Comparison of ENCODE assay signal across 9 cellular contexts in genomic region chr6:41781302-41781711, GRCh38. TPM values are rescaled to one million over a fixed set of nuclear protein-coding genes. Genes with fewer than 3 reads are reported as not detected.
DNase-seq lines count a peak whose midpoint lies in the region; ATAC-seq and TF ChIP-seq lines count a peak whose summit lies in the region.
"Had no signal": no experiment of that assay in that cellular context is flagged by ENCODE, and none has a peak within 500 bp of the region (broad histone marks: within the 10 kb centered on the region; RNA-seq: fewer than 3 reads in every experiment).

No MANE protein-coding gene starts in this region.

- H3K36me3 ChIP-seq in body of pancreas (replicated peaks in 1 of 2; ENCODE audit: insufficient read depth in 1 of 2, low read depth in 2 of 2) (no peaks in the 10 kb centered on the region), left lung (no peaks in the 10 kb centered on the region), testis (ENCODE audit: low read depth, missing control alignments) (no peaks in the 10 kb centered on the region)

- WGBS in body of pancreas, 2 donors = 12% methylated on average over 3 of the region's 3 CpGs
- 20 to 26% methylated on average over 3 of the region's 3 CpGs for WGBS in testis, 2 donors

- DNase-seq in activated CD4-positive, alpha-beta T cell treated with anti-CD3 and anti-CD28 coated beads for 36 hours = no peak
- DNase-seq in activated CD4-positive, alpha-beta T cell treated with anti-CD3 and anti-CD28 coated beads for 48 hours = no peak
- DNase-seq in body of pancreas = peak in 2 of 4 donors; percentile 68 to 74
- peak in 1 of 2 donors; percentile 73 for DNase-seq in left lung
- DNase-seq in testis = no peak
- DNase-seq in DMS79 (lab: John Stamatoyannopoulos, UW) = no peak
- DNase-seq: activated effector memory CD4-positive, alpha-beta T cell treated with Interleukin-2 at 50 U/mL for 16 hours had no signal

- H3K4me3 ChIP-seq in body of pancreas (no peak overlapping the region), left lung (peak overlapping the region; percentile 58 to 83), testis (peak overlapping the region in 1 of 2 donors; percentile 81)

- H3K9me3 ChIP-seq in body of pancreas = no peaks in the 10 kb centered on the region
- no peaks in the 10 kb centered on the region for H3K9me3 ChIP-seq in left lung
- H3K9me3 ChIP-seq in testis = no peaks in the 10 kb centered on the region

- no peak overlapping the region for H3K27ac Mint-ChIP-seq in activated CD4-positive, alpha-beta T cell treated with anti-CD3 and anti-CD28 coated beads for 36 hours

- H3K9me3 Mint-ChIP-seq in activated CD4-positive, alpha-beta T cell treated with anti-CD3 and anti-CD28 coated beads for 36 hours (ENCODE audit: low read depth) = no peaks in the 10 kb centered on the region

- H3K4me1 ChIP-seq in body of pancreas (peaks cover 59% of the 10 kb centered on the region), left lung (peaks cover 24 to 75% of the 10 kb centered on the region in 2 donors), testis (peaks cover 28% of the 10 kb centered on the region)

- H3K27ac ChIP-seq in body of pancreas = peak overlapping the region; percentile 62 to 88 (median 81)
- peak overlapping the region; percentile 82 to 87 for H3K27ac ChIP-seq in left lung
- peak overlapping the region; percentile 83 for H3K27ac ChIP-seq in testis

- ATAC-seq in activated CD4-positive, alpha-beta T cell treated with anti-CD3 and anti-CD28 coated beads for 36 hours = no peak
- ATAC-seq in body of pancreas = no peak
- peak; percentile 8 for ATAC-seq in left lung
- ATAC-seq in GM21447 (IDR thresholded peaks at IDR 0.05; ENCODE audit: unreplicated experiment) = no peak
- ATAC-seq in HG03571 (IDR thresholded peaks at IDR 0.05; ENCODE audit: unreplicated experiment) = no peak

- peak overlapping the region; percentile 53 for H3K4me3 Mint-ChIP-seq in activated CD4-positive, alpha-beta T cell treated with anti-CD3 and anti-CD28 coated beads for 36 hours

- TF ChIP-seq CTCF in body of pancreas (IDR thresholded peaks at IDR 0.05) = no peak
- TF ChIP-seq CTCF in left lung (IDR thresholded peaks at IDR 0.05) = no peak
- no peak for TF ChIP-seq CTCF in testis (IDR thresholded peaks at IDR 0.05)

- intact Hi-C loops in activated CD4-positive, alpha-beta T cell treated with anti-CD3 and anti-CD28 coated beads for 36 hours (cut with DNase I, micrococcal nuclease) = loop anchor here (2.0 to 10.0 kb wide), 6 partner anchors 156 to 1273 kb away; partner anchors contain the start of genes BICRAL (in 1 of the 2), CUL7 (in 1 of the 2), KLC4 (in 1 of the 2) and MRPL2 (in 1 of the 2)
- intact Hi-C loops in body of pancreas (cut with DNase I) = no loop called here
- intact Hi-C loops in left lung (cut with DNase I) = loop anchor here in 1 of 2 donors (5.0 kb wide), 1 partner anchor 266 kb away; no protein-coding TSS in a partner anchor
- intact Hi-C loops in testis (cut with DNase I; ENCODE audit: low total_unique reads) = no loop called here

- POLR2A ChIA-PET in activated CD4-positive, alpha-beta T cell treated with anti-CD3 and anti-CD28 coated beads for 36 hours (lab: Charles Lee) = no interaction called here

- TF ChIP-seq POLR2A in body of pancreas (IDR thresholded peaks at IDR 0.05) = no peak
- no peak for TF ChIP-seq POLR2A in testis (IDR thresholded peaks at IDR 0.05)

- peaks cover 18% of the 10 kb centered on the region for H3K4me1 Mint-ChIP-seq in activated CD4-positive, alpha-beta T cell treated with anti-CD3 and anti-CD28 coated beads for 36 hours

- H3K27me3 Mint-ChIP-seq in activated CD4-positive, alpha-beta T cell treated with anti-CD3 and anti-CD28 coated beads for 36 hours = peaks cover 7% of the 10 kb centered on the region

- CTCF ChIA-PET in activated CD4-positive, alpha-beta T cell treated with anti-CD3 and anti-CD28 coated beads for 36 hours (lab: Charles Lee) = interaction anchor here (0.6 to 1.5 kb wide), 7 partner anchors 66 to 555 kb away, joined by 3 to 6 read pairs (median 3); partner anchors contain the start of gene TAF8

- H3K36me3 Mint-ChIP-seq in activated CD4-positive, alpha-beta T cell treated with anti-CD3 and anti-CD28 coated beads for 36 hours (ENCODE audit: low read depth) = peaks cover 3% of the 10 kb centered on the region

- no peaks in the 10 kb centered on the region for H3K27me3 ChIP-seq in body of pancreas
- H3K27me3 ChIP-seq in left lung = no peaks in the 10 kb centered on the region
- H3K27me3 ChIP-seq in testis = no peaks in the 10 kb centered on the region

RNA-seq across cellular contexts. Expression of gene PRICKLE4, which starts 0.7 kb away (rescaled TPM):
- total RNA-seq in activated CD4-positive, alpha-beta T cell treated with anti-CD3 and anti-CD28 coated beads for 36 hours = not detected
- total RNA-seq in body of pancreas = 10 to 100 TPM in 1 of 2 donors, 1 to 10 TPM in 1; 4.4 to 16.8 TPM
- total RNA-seq in left lung = 10 to 100 TPM in 1 of 2 donors, 1 to 10 TPM in 1; 7.9 to 13.1 TPM
- total RNA-seq in testis = 10 to 100 TPM in 1 of 2 donors, 1 to 10 TPM in 1; 1.9 to 10.6 TPM
- not detected for polyA plus RNA-seq in testis (ENCODE audit: insufficient read depth, low read depth, low replicate concordance)

RNA-seq across cellular contexts. Expression of gene FRS3, which starts 1.6 kb away (rescaled TPM):
- 1 to 10 TPM; 4.8 to 5.6 TPM for total RNA-seq in activated CD4-positive, alpha-beta T cell treated with anti-CD3 and anti-CD28 coated beads for 36 hours
- 1 to 10 TPM; 2.6 to 5.3 TPM for total RNA-seq in body of pancreas
- total RNA-seq in left lung = 1 to 10 TPM; 5.3 to 5.7 TPM
- total RNA-seq in testis = 10 to 100 TPM; 33.4 to 34.1 TPM
- 39.3 TPM for polyA plus RNA-seq in testis (ENCODE audit: insufficient read depth, low read depth, low replicate concordance)

RNA-seq across cellular contexts. Expression of gene TOMM6, which starts 6.2 kb away (rescaled TPM):
- 100 to 1,000 TPM; 282 to 345 TPM for total RNA-seq in activated CD4-positive, alpha-beta T cell treated with anti-CD3 and anti-CD28 coated beads for 36 hours
- total RNA-seq in body of pancreas = 100 to 1,000 TPM in 1 of 2 donors, 10 to 100 TPM in 1; 83.5 to 127 TPM
- 100 to 1,000 TPM; 169 to 176 TPM for total RNA-seq in left lung
- total RNA-seq in testis = 100 to 1,000 TPM; 168 to 172 TPM
- 233 TPM for polyA plus RNA-seq in testis (ENCODE audit: insufficient read depth, low read depth, low replicate concordance)

RNA-seq across cellular contexts. Expression of gene PGC, which starts 34.1 kb away (rescaled TPM):
- not detected for total RNA-seq in activated CD4-positive, alpha-beta T cell treated with anti-CD3 and anti-CD28 coated beads for 36 hours
- total RNA-seq in body of pancreas (10 to 100 TPM; 48.8 to 91.1 TPM), left lung (100 to 1,000 TPM; 175 to 266 TPM), testis (1 to 10 TPM in 1 of 2 donors, not detected in 1; 1.3 TPM)
- polyA plus RNA-seq in testis (ENCODE audit: insufficient read depth, low read depth, low replicate concordance) = 0.42 TPM

RNA-seq across cellular contexts. Expression of gene TFEB, which starts 45.9 kb away (rescaled TPM):
- 1 to 10 TPM; 8.5 to 9.2 TPM for total RNA-seq in activated CD4-positive, alpha-beta T cell treated with anti-CD3 and anti-CD28 coated beads for 36 hours
- total RNA-seq in body of pancreas (10 to 100 TPM in 1 of 2 donors, 1 to 10 TPM in 1; 4.9 to 10.1 TPM), left lung (10 to 100 TPM; 22.0 to 37.0 TPM), testis (1 to 10 TPM; 4.5 to 5.2 TPM)
- 6.3 TPM for polyA plus RNA-seq in testis (ENCODE audit: insufficient read depth, low read depth, low replicate concordance)

Comparison
In these comparisons a context has a peak if more than half of its experiments do, and no peak if none do; other contexts are left out.
1. H3K4me3 ChIP-seq: peak in left lung (2 of 2); none in body of pancreas (0 of 2).
2. RNA of gene FRS3, which starts 1.6 kb away (total RNA-seq): 33.4 to 34.1 TPM in testis; 5.3 to 5.7 TPM in left lung, 4.8 to 5.6 TPM in activated CD4-positive, alpha-beta T cell treated with anti-CD3 and anti-CD28 coated beads for 36 hours and 2.6 to 5.3 TPM in body of pancreas; every median in the first group is over 4 times any median in the second.
3. intact Hi-C loops: an anchor here in activated CD4-positive, alpha-beta T cell treated with anti-CD3 and anti-CD28 coated beads for 36 hours (2.0 to 10.0 kb wide); none called in body of pancreas and testis.
4. Peak in every context shown above with its lines, with median percentiles within 50 percentile points of each other: H3K27ac ChIP-seq.